In the genomic region with DNA sequence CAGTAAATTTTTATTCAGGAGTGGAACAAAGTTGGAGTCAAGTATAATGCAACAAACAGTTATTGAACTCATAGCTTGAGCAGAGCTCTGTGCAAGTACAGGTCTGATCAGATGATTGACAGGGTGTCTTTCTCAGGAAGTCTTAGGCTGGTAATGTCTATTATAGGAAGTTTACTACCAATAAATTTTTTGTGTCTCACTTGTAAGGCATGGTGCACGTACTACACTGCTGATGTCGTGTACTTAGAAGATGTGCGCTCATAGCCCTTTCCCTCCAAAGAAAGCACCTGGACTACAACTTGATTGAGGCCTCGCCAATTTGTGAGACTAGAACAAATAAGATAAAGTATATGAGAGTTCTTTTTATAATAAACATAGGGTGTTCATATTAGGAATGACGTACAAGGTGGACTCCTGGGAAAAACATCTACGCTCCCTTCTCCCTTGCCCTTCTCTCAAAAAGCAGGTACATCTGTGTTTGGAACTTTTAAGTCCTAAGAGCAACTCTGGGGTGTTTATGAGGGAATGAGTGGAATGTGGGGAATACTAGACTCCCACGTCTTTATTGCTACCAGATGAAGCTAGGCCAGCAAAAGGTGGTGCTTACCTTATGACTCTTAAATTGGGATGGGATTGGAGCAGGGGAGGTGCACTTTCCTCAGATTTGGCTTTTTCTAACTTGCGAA, we compare ENCODE assay signal across 7 cellular contexts. TPM values are rescaled to one million over a fixed set of nuclear protein-coding genes. Genes with fewer than 3 reads are reported as not detected.
DNase-seq lines count a peak whose midpoint lies in the region; ATAC-seq, FAIRE-seq and TF ChIP-seq lines count a peak whose summit lies in the region.

No MANE protein-coding gene starts in this region.

- ATAC-seq in pancreas (no peak), GM19023 (IDR thresholded peaks at IDR 0.05; ENCODE audit: unreplicated experiment) (no peak), GM18520 (IDR thresholded peaks at IDR 0.05; ENCODE audit: unreplicated experiment) (no peak)

- no peak for FAIRE-seq in small intestine (lab: Jason Lieb, UNC)
- no peak for FAIRE-seq in pancreas (lab: Jason Lieb, UNC)

- H3K4me1 ChIP-seq in small intestine (ENCODE audit: control insufficient read depth in 2 of 2, insufficient read depth in 1 of 2, low read depth in 1 of 2, low read length in 1 of 2) (peaks cover 0 to 13% of the 10 kb centered on the region in 2 donors), pancreas (peaks cover 0 to 28% (median 22%) of the 10 kb centered on the region in 3 donors)

- peak overlapping the region; percentile 90 for H3K27ac ChIP-seq in VCaP
- no peak overlapping the region for H3K27ac ChIP-seq in small intestine (ENCODE audit: low read depth in 1 of 2, low read length in 1 of 2)
- H3K27ac ChIP-seq in pancreas, result no peak overlapping the region

- peak overlapping the region; percentile 96 for H3K27ac Mint-ChIP-seq in HFFc6
- peak overlapping the region; percentile 79 for H3K27ac Mint-ChIP-seq in glutamatergic neuron (ENCODE audit: unreplicated experiment)

- H3K27me3 Mint-ChIP-seq in HFFc6 (ENCODE audit: insufficient read depth) (no peaks in the 10 kb centered on the region; the same call in 1 of the 2 replicates), glutamatergic neuron (ENCODE audit: unreplicated experiment) (peaks cover 3% of the 10 kb centered on the region)

- 29 to 66% (median 46%) methylated on average over 8 of the region's 8 CpGs for whole genome bisulfite sequencing in small intestine, 3 donors
- 56 to 64% methylated on average over 8 of the region's 8 CpGs for WGBS in pancreas, 2 donors

- TF ChIP-seq CTCF in HFFc6 (IDR thresholded peaks at IDR 0.05), result no peak
- no peak for TF ChIP-seq CTCF in VCaP (conservative IDR thresholded peaks at IDR 0.05)
- TF ChIP-seq CTCF in glutamatergic neuron (IDR thresholded peaks at IDR 0.05; ENCODE audit: partially characterized antibody, unreplicated experiment), result no peak
- TF ChIP-seq CTCF in pancreas (IDR thresholded peaks at IDR 0.05), result no peak

- H3K36me3 Mint-ChIP-seq in HFFc6 (ENCODE audit: low read depth) (peaks cover 42% of the 10 kb centered on the region), glutamatergic neuron (ENCODE audit: unreplicated experiment) (no peaks in the 10 kb centered on the region)

- no peak for DNase-seq in HFFc6
- DNase-seq in glutamatergic neuron, result no peak
- peak; percentile 20 for DNase-seq in small intestine
- DNase-seq in pancreas, result no peak

- H3K9me3 Mint-ChIP-seq in HFFc6 (no peaks in the 10 kb centered on the region), glutamatergic neuron (ENCODE audit: unreplicated experiment) (peaks cover 6% of the 10 kb centered on the region)

- H3K4me3 ChIP-seq in small intestine (ENCODE audit: low read depth in 1 of 2, low read length in 2 of 2) (peak overlapping the region in 1 of 2 donors; percentile 64), pancreas (peak overlapping the region in 2 of 4 donors; percentile 59 to 80)

- H3K27me3 ChIP-seq in small intestine (ENCODE audit: control insufficient read depth in 2 of 2, insufficient read depth in 2 of 2, low read length in 2 of 2) (no peaks in the 10 kb centered on the region), pancreas (no peaks in the 10 kb centered on the region)

- peaks cover 0 to 7% of the 10 kb centered on the region in 2 donors for H3K36me3 ChIP-seq in small intestine (ENCODE audit: control insufficient read depth in 2 of 2, insufficient read depth in 2 of 2, low read length in 2 of 2)
- H3K36me3 ChIP-seq in pancreas, result no peaks in the 10 kb centered on the region

- H3K4me3 Mint-ChIP-seq in HFFc6, result peak overlapping the region; percentile 96
- H3K4me3 Mint-ChIP-seq in glutamatergic neuron (ENCODE audit: unreplicated experiment), result peak overlapping the region; percentile 100

- H3K9me3 ChIP-seq in small intestine (ENCODE audit: control insufficient read depth, low read depth) (no peaks in the 10 kb centered on the region), pancreas (no peaks in the 10 kb centered on the region)

- intact Hi-C loops in pancreas (cut with DNase I), result no loop called here

- peaks cover 34% of the 10 kb centered on the region for H3K4me1 Mint-ChIP-seq in HFFc6 (ENCODE audit: low read depth)
- peaks cover 9% of the 10 kb centered on the region for H3K4me1 Mint-ChIP-seq in glutamatergic neuron (ENCODE audit: low read depth, unreplicated experiment)

RNA-seq across cellular contexts. Expression of a gene that starts 1.5 kb away (rescaled TPM):
- total RNA-seq in HFFc6 (2021; fragmentation: NEBNext Ultra II Directional; extraction: Animal tissue kit (Norgen Biotek cat#: 25700)), result 10 to 100 TPM; 15.3 to 21.9 (median 18.0) TPM
- total RNA-seq in glutamatergic neuron (ENCODE audit: unreplicated experiment), result 51.2 TPM
- 10 to 100 TPM; 20.5 to 46.7 (median 34.0) TPM for polyA plus RNA-seq in small intestine
- total RNA-seq in pancreas, result 10 to 100 TPM in 1 of 6 donors, 1 to 10 TPM in 5; 6.6 to 11.2 (median 8.9) TPM
- 10 to 100 TPM; 20.4 to 21.9 TPM for polyA plus RNA-seq in pancreas

RNA-seq across cellular contexts. Expression of a gene that starts 1.6 kb away (rescaled TPM):
- 10 to 100 TPM; 12.6 to 14.8 (median 14.2) TPM for total RNA-seq in HFFc6 (2021; fragmentation: NEBNext Ultra II Directional; extraction: Animal tissue kit (Norgen Biotek cat#: 25700))
- total RNA-seq in glutamatergic neuron (ENCODE audit: unreplicated experiment) (16.1 TPM), pancreas (1 to 10 TPM; 2.8 to 7.4 (median 6.2) TPM)
- polyA plus RNA-seq in small intestine (1 to 10 TPM; 7.2 to 9.2 (median 8.4) TPM), pancreas (1 to 10 TPM; 4.8 to 5.8 TPM)
